In genomic region chr17:279776-280175, GRCh38 we compare ENCODE assay signal across 1 cellular context.
TF ChIP-seq lines count a peak whose summit lies in the region.

No MANE protein-coding gene starts in this region.

TF ChIP-seq in HepG2, 621 proteins besides CTCF, POLR2A, EP300 and RAD21 (continued from another document):
- no peak for TF ChIP-seq ZNF687 (CRISPR knock-in tag; IDR thresholded peaks at IDR 0.05)
- TF ChIP-seq TIGD3 (CRISPR knock-in tag; IDR thresholded peaks at IDR 0.05; ENCODE audit: borderline replicate concordance): no peak
- TF ChIP-seq ZSCAN5A (CRISPR knock-in tag; IDR thresholded peaks at IDR 0.05; ENCODE audit: borderline replicate concordance): no peak
- TF ChIP-seq ZSCAN12 (CRISPR knock-in tag; IDR thresholded peaks at IDR 0.05): no peak
- no peak for TF ChIP-seq ZNF549 (CRISPR knock-in tag; IDR thresholded peaks at IDR 0.05)
- TF ChIP-seq FOXC1 (CRISPR knock-in tag; IDR thresholded peaks at IDR 0.05; ENCODE audit: borderline replicate concordance): no peak
- no peak for TF ChIP-seq DDIT3 (CRISPR knock-in tag; IDR thresholded peaks at IDR 0.05)
- TF ChIP-seq ZNF747 (CRISPR knock-in tag; IDR thresholded peaks at IDR 0.05; ENCODE audit: borderline replicate concordance): no peak
- no peak for TF ChIP-seq ZNF543 (CRISPR knock-in tag; IDR thresholded peaks at IDR 0.05)
- TF ChIP-seq ZNF720 (CRISPR knock-in tag; IDR thresholded peaks at IDR 0.05): no peak
- no peak for TF ChIP-seq ZNF773 (CRISPR knock-in tag; IDR thresholded peaks at IDR 0.05; ENCODE audit: borderline replicate concordance)
